In genomic region chr1:162822391-162823200, GRCh38 we compare ENCODE assay signal across 8 cellular contexts. TPM values are rescaled to one million over a fixed set of nuclear protein-coding genes. Genes with fewer than 3 reads are reported as not detected.
DNase-seq lines count a peak whose midpoint lies in the region; ATAC-seq, FAIRE-seq and TF ChIP-seq lines count a peak whose summit lies in the region.

No MANE protein-coding gene starts in this region.

- no peaks in the 10 kb centered on the region for H3K79me2 ChIP-seq in HepG2 (ENCODE audit: insufficient read depth, low read length)

- CTCF ChIA-PET in activated CD4-positive, alpha-beta T cell treated with anti-CD3 and anti-CD28 coated beads, Interleukin-2, amount 10 ng/mL, durations not matched to agents 7 days and 5 days (lab: Charles Lee) = interaction anchor here (1.5 kb wide), 1 partner anchor 31 kb away, joined by 4 read pairs; no protein-coding TSS in a partner anchor
- CTCF ChIA-PET in HepG2 (lab: Yijun Ruan, JAX; ENCODE audit: low intra/inter-chr PET ratio, low total read pairs) = no interaction called here

- no peak for TF ChIP-seq POLR2A in HepG2 (IDR thresholded peaks at IDR 0.05; ENCODE audit: insufficient read depth in 1 of 2, low read depth in 2 of 2, low read length in 2 of 2)
- no peak for TF ChIP-seq POLR2A in suprapubic skin (IDR thresholded peaks at IDR 0.05)
- TF ChIP-seq POLR2A in GM12892 (IDR thresholded peaks at IDR 0.05; ENCODE audit: low read depth, low read length) = no peak

- in situ Hi-C loops in HepG2 (cut with HindIII; ENCODE audit: extremely low pct_ligation_motif_present, low pct_unique_long_range_greater_than_20kb) = no loop called here

- no peak overlapping the region for H3K27ac Mint-ChIP-seq in activated CD4-positive, alpha-beta T cell treated with anti-CD3 and anti-CD28 coated beads, Interleukin-2, amount 10 ng/mL, durations not matched to agents 7 days and 5 days

- no peak for TF ChIP-seq RAD21 in HepG2 (CRISPR knock-in tag; IDR thresholded peaks at IDR 0.05)

- peaks cover 39% of the 10 kb centered on the region for H3K27me3 Mint-ChIP-seq in activated CD4-positive, alpha-beta T cell treated with anti-CD3 and anti-CD28 coated beads, Interleukin-2, amount 10 ng/mL, durations not matched to agents 7 days and 5 days

- no peaks in the 10 kb centered on the region for H3K9me3 ChIP-seq in HepG2 (ENCODE audit: low read length)
- no peaks in the 10 kb centered on the region for H3K9me3 ChIP-seq in suprapubic skin

- H2AFZ ChIP-seq in HepG2 (ENCODE audit: low read length) = no peak overlapping the region

- H3K36me3 ChIP-seq in HepG2 (replicated peaks in 1 of 2; ENCODE audit: control insufficient read depth in 1 of 2, insufficient read depth in 2 of 2, low read length in 2 of 2) (no peaks in the 10 kb centered on the region), suprapubic skin (no peaks in the 10 kb centered on the region)

- H3K4me2 ChIP-seq in HepG2 (ENCODE audit: low read depth, low read length) = peak overlapping the region; percentile 94

- DNase-seq in activated CD4-positive, alpha-beta T cell treated with anti-CD3 and anti-CD28 coated beads, Interleukin-2, amount 10 ng/mL, durations not matched to agents 7 days and 5 days = no peak
- no peak for DNase-seq in activated CD4-positive, alpha-beta T cell treated with anti-CD3 and anti-CD28 coated beads, Interleukin-2, amount 50 U/mL, for 1 hour
- DNase-seq in NCI-H748 (lab: John Stamatoyannopoulos, UW; ENCODE audit: unreplicated experiment) (peak; percentile 86), HepG2 (ENCODE audit: low spot score) (no peak), suprapubic skin (ENCODE audit: low spot score in 2 of 2) (no peak), GM12892 (ENCODE audit: insufficient read length) (no peak)

- no peaks in the 10 kb centered on the region for H3K36me3 Mint-ChIP-seq in activated CD4-positive, alpha-beta T cell treated with anti-CD3 and anti-CD28 coated beads, Interleukin-2, amount 10 ng/mL, durations not matched to agents 7 days and 5 days (ENCODE audit: low read depth)

- POLR2A ChIA-PET in activated CD4-positive, alpha-beta T cell treated with anti-CD3 and anti-CD28 coated beads, Interleukin-2, amount 10 ng/mL, durations not matched to agents 7 days and 5 days (lab: Charles Lee) = no interaction called here
- POLR2A ChIA-PET in HepG2 (lab: Yijun Ruan, JAX) = no interaction called here

- FAIRE-seq in HepG2 (lab: Jason Lieb, UNC) (no peak), GM12892 (lab: Jason Lieb, UNC) (no peak)

- ATAC-seq in HepG2 (peak; percentile 90), GM18519 (IDR thresholded peaks at IDR 0.05; ENCODE audit: low FRiP score, unreplicated experiment) (no peak)

- intact Hi-C loops in HepG2 (cut with micrococcal nuclease; ENCODE audit: unreplicated experiment) = no loop called here

- peak overlapping the region; percentile 38; the same call in 1 of the 2 replicates for H3K9ac ChIP-seq in HepG2 (ENCODE audit: insufficient read depth, low read depth, low read length)

- BruUV-seq in HepG2 (replicated peaks; lab: Mats Ljungman, UMichigan) = no TSS peak

- no peaks in the 10 kb centered on the region for H3K9me3 Mint-ChIP-seq in activated CD4-positive, alpha-beta T cell treated with anti-CD3 and anti-CD28 coated beads, Interleukin-2, amount 10 ng/mL, durations not matched to agents 7 days and 5 days

- no peak for TF ChIP-seq EP300 in HepG2 (IDR thresholded peaks at IDR 0.05; ENCODE audit: low read depth in 2 of 2, low read length in 2 of 2)
- no peak for TF ChIP-seq EP300 in HepG2 (CRISPR knock-in tag; IDR thresholded peaks at IDR 0.05; ENCODE audit: borderline replicate concordance)
- TF ChIP-seq EP300 in suprapubic skin (IDR thresholded peaks at IDR 0.05) = no peak

- H3K4me1 Mint-ChIP-seq in activated CD4-positive, alpha-beta T cell treated with anti-CD3 and anti-CD28 coated beads, Interleukin-2, amount 10 ng/mL, durations not matched to agents 7 days and 5 days = peaks cover 16% of the 10 kb centered on the region

- 14% methylated on average over 6 of the region's 44 CpGs for WGBS in HepG2 (ENCODE audit: low lambda C conversion rate)
- 5% methylated on average over 31 of the region's 44 CpGs for WGBS in suprapubic skin

- H4K20me1 ChIP-seq in HepG2 (ENCODE audit: insufficient read depth, low read length) = no peaks in the 10 kb centered on the region

- H3K27ac ChIP-seq in cingulate gyrus (ENCODE audit: low read depth, low read length) (peak overlapping the region; percentile 81), HepG2 (ENCODE audit: extremely low read length, insufficient read depth, low read length) (no peak overlapping the region), suprapubic skin (no peak overlapping the region)

- H3K27me3 ChIP-seq in HepG2 (ENCODE audit: control insufficient read depth in 1 of 2, insufficient read depth in 2 of 2, low read length in 2 of 2) (peaks cover 0 to 7% of the 10 kb centered on the region in 2 experiments; a peak in 2 of 5 replicates), suprapubic skin (peaks cover 12% of the 10 kb centered on the region)

- H3K4me3 Mint-ChIP-seq in activated CD4-positive, alpha-beta T cell treated with anti-CD3 and anti-CD28 coated beads, Interleukin-2, amount 10 ng/mL, durations not matched to agents 7 days and 5 days = peak overlapping the region; percentile 55

- TF ChIP-seq CTCF in HepG2 (CRISPR knock-in tag; IDR thresholded peaks at IDR 0.05) (peak; percentile 16; the same call in 1 of the 2 replicates), suprapubic skin (IDR thresholded peaks at IDR 0.05) (no peak)

- peak overlapping the region; percentile 54 to 70 (median 61) for H3K4me3 ChIP-seq in HepG2 (replicated peaks in 1 of 3; ENCODE audit: insufficient read depth in 1 of 3, low read depth in 2 of 3, low read length in 3 of 3)
- peak overlapping the region; percentile 46 for H3K4me3 ChIP-seq in suprapubic skin

- peaks cover 21% of the 10 kb centered on the region for H3K4me1 ChIP-seq in HepG2 (ENCODE audit: insufficient read depth, low read length)
- peaks cover 12% of the 10 kb centered on the region for H3K4me1 ChIP-seq in suprapubic skin

TF ChIP-seq in HepG2, 621 proteins besides CTCF, POLR2A, EP300 and RAD21 (continues in another document):
- TF ChIP-seq ZFX (CRISPR knock-in tag; IDR thresholded peaks at IDR 0.05; ENCODE audit: low read depth) = 0 out of 2 replicates have a peak, but pooled peaks have one; percentile 22

RNA-seq across cellular contexts. Expression of gene HSD17B7, which starts 32.1 kb away (rescaled TPM):
- 10 to 100 TPM; 22.5 to 23.8 TPM for total RNA-seq in activated CD4-positive, alpha-beta T cell treated with anti-CD3 and anti-CD28 coated beads, Interleukin-2, amount 10 ng/mL, durations not matched to agents 7 days and 5 days
- 65.0 and 84.9 TPM in 2 replicates for total RNA-seq in HepG2 (2016; rRNA removed; fragmentation: Illumina TruSeq; extraction: Trizol)
- 19.6 and 20.7 TPM in 2 replicates for total RNA-seq in HepG2 (2016; cell fraction: cytosol; rRNA removed; fragmentation: Illumina TruSeq; extraction: Trizol; ENCODE audit: low read depth)
- 66.9 and 80.3 TPM in 2 replicates for total RNA-seq in HepG2 (2016; cell fraction: insoluble cytoplasmic fraction; rRNA removed; fragmentation: Illumina TruSeq; extraction: Trizol)
- total RNA-seq in HepG2 (2016; cell fraction: membrane; rRNA removed; fragmentation: Illumina TruSeq; extraction: Trizol) = 25.6 and 29.3 TPM in 2 replicates
- total RNA-seq in HepG2 (2016; cell fraction: nucleus; rRNA removed; fragmentation: Illumina TruSeq; extraction: Trizol) = 62.8 and 71.0 TPM in 2 replicates
- polyA plus RNA-seq in HepG2 (2011; rRNA removed) = 43.9 and 53.8 TPM in 2 replicates
- polyA plus RNA-seq in HepG2 (2011; cell fraction: cytosol; rRNA removed) = 24.8 and 39.5 TPM in 2 replicates
- 49.1 and 67.5 TPM in 2 replicates for polyA plus RNA-seq in HepG2 (2011; cell fraction: nucleus; rRNA removed)
- 47.0 and 66.9 TPM in 2 replicates for polyA plus RNA-seq in HepG2 (2012)
- polyA plus RNA-seq in HepG2 (2016; cell fraction: cytosol; fragmentation: Illumina TruSeq; extraction: Trizol; ENCODE audit: low read depth) = 13.5 and 13.7 TPM in 2 replicates
- 44.9 and 50.0 TPM in 2 replicates for polyA plus RNA-seq in HepG2 (2016; cell fraction: insoluble cytoplasmic fraction; fragmentation: Illumina TruSeq; extraction: Trizol; ENCODE audit: low read depth)
- polyA plus RNA-seq in HepG2 (2016; cell fraction: membrane; fragmentation: Illumina TruSeq; extraction: Trizol; ENCODE audit: low read depth) = 13.6 and 15.4 TPM in 2 replicates
- 83.6 and 94.8 TPM in 2 replicates for polyA plus RNA-seq in HepG2 (2016; cell fraction: nucleus; fragmentation: Illumina TruSeq; extraction: Trizol; ENCODE audit: insufficient read depth, low read depth)
- 20.4 and 32.2 TPM in 2 replicates for polyA minus RNA-seq in HepG2 (2011; rRNA and poly(A)+ RNA removed; ENCODE audit: low replicate concordance)
- 10.3 and 17.5 TPM in 2 replicates for polyA minus RNA-seq in HepG2 (2011; cell fraction: cytosol; rRNA and poly(A)+ RNA removed)
- 79.4 and 125 TPM in 2 replicates for polyA minus RNA-seq in HepG2 (2011; cell fraction: nucleus; rRNA and poly(A)+ RNA removed)
- 10 to 100 TPM; 18.4 to 43.0 (median 20.3) TPM for total RNA-seq in suprapubic skin
- 32.5 TPM for polyA plus RNA-seq in GM12892 (2012; ENCODE audit: missing spikeins)

RNA-seq across cellular contexts. Expression of gene CCDC190, which starts 38.4 kb away (rescaled TPM):
- not detected for total RNA-seq in activated CD4-positive, alpha-beta T cell treated with anti-CD3 and anti-CD28 coated beads, Interleukin-2, amount 10 ng/mL, durations not matched to agents 7 days and 5 days
- not detected in 2 replicates for total RNA-seq in HepG2 (2016; rRNA removed; fragmentation: Illumina TruSeq; extraction: Trizol)
- not detected in 2 replicates for total RNA-seq in HepG2 (2016; cell fraction: cytosol; rRNA removed; fragmentation: Illumina TruSeq; extraction: Trizol; ENCODE audit: low read depth)
- not detected in 2 replicates for total RNA-seq in HepG2 (2016; cell fraction: insoluble cytoplasmic fraction; rRNA removed; fragmentation: Illumina TruSeq; extraction: Trizol)
- not detected in 2 replicates for total RNA-seq in HepG2 (2016; cell fraction: membrane; rRNA removed; fragmentation: Illumina TruSeq; extraction: Trizol)
- total RNA-seq in HepG2 (2016; cell fraction: nucleus; rRNA removed; fragmentation: Illumina TruSeq; extraction: Trizol) = not detected in 2 replicates
- not detected in 2 replicates for polyA plus RNA-seq in HepG2 (2011; rRNA removed)
- not detected in 2 replicates for polyA plus RNA-seq in HepG2 (2011; cell fraction: cytosol; rRNA removed)
- not detected in 2 replicates for polyA plus RNA-seq in HepG2 (2011; cell fraction: nucleus; rRNA removed)
- polyA plus RNA-seq in HepG2 (2012) = not detected in 2 replicates
- not detected in 2 replicates for polyA plus RNA-seq in HepG2 (2016; cell fraction: cytosol; fragmentation: Illumina TruSeq; extraction: Trizol; ENCODE audit: low read depth)
- not detected in 2 replicates for polyA plus RNA-seq in HepG2 (2016; cell fraction: insoluble cytoplasmic fraction; fragmentation: Illumina TruSeq; extraction: Trizol; ENCODE audit: low read depth)
- not detected in 2 replicates for polyA plus RNA-seq in HepG2 (2016; cell fraction: membrane; fragmentation: Illumina TruSeq; extraction: Trizol; ENCODE audit: low read depth)
- polyA plus RNA-seq in HepG2 (2016; cell fraction: nucleus; fragmentation: Illumina TruSeq; extraction: Trizol; ENCODE audit: insufficient read depth, low read depth) = not detected in 2 replicates
- 0.07 TPM in 1 of 2 replicates, not detected in the other for polyA minus RNA-seq in HepG2 (2011; rRNA and poly(A)+ RNA removed; ENCODE audit: low replicate concordance)
- polyA minus RNA-seq in HepG2 (2011; cell fraction: cytosol; rRNA and poly(A)+ RNA removed) = not detected in 2 replicates
- not detected in 2 replicates for polyA minus RNA-seq in HepG2 (2011; cell fraction: nucleus; rRNA and poly(A)+ RNA removed)
- total RNA-seq in suprapubic skin = not detected
- polyA plus RNA-seq in GM12892 (2012; ENCODE audit: missing spikeins) = not detected
